In the genomic region with DNA sequence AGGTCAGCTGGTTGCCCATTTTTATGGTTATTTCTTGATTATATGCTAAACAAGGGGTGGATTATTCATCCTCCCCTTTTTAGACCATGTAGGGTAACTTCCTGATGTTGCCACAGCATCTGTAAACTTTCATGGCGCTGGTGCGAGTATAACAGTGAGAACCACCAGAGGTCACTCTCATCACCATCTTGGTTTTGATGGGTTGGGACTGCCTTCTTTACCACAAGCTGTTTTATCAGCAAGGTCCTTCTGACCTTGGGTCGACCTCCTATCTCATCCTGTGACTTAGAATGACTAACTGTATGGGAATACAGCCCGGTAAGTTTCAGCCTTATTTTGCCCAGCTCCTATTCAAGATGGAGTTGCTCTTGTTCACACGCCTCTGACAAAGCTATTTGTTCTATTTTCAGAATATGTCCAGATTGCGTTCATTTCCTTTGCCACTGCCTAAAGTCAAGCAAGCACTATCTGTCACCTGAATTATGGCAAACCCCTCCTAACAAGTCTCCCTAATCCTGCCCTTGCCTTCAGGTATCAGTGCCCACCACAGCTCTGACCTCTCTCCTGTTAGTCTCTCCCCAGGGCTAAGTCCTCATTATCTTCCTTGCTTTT, we compare ENCODE assay signal across 10 cellular contexts.
A peak's percentile ranks its signal among the peaks of the same experiment; 100 is the strongest.
DNase-seq lines count a peak whose midpoint lies in the region; ATAC-seq and TF ChIP-seq lines count a peak whose summit lies in the region.
"Had no signal": no experiment of that assay in that cellular context is flagged by ENCODE, and none has a peak within 500 bp of the region (broad histone marks: within the 10 kb centered on the region; RNA-seq: fewer than 3 reads in every experiment).

No MANE protein-coding gene starts in this region.

- H3K4me3 Mint-ChIP-seq in mesothelial cell of epicardium = no peak overlapping the region
- H3K4me3 Mint-ChIP-seq: central memory CD8-positive, alpha-beta T cell had no signal

- no peaks in the 10 kb centered on the region for H3K27me3 Mint-ChIP-seq in mesothelial cell of epicardium (ENCODE audit: low read depth)
- H3K27me3 Mint-ChIP-seq: central memory CD8-positive, alpha-beta T cell had no signal

- H3K36me3 Mint-ChIP-seq in mesothelial cell of epicardium = no peaks in the 10 kb centered on the region

- peak; percentile 66 for TF ChIP-seq CTCF in C4-2B (conservative IDR thresholded peaks at IDR 0.05)
- peak; percentile 55 for TF ChIP-seq CTCF in WERI-Rb-1 (IDR thresholded peaks at IDR 0.05; ENCODE audit: low read depth, low read length)
- peak in 2 of 6 experiments; percentile 4 to 25 for TF ChIP-seq CTCF in thyroid gland (IDR thresholded peaks at IDR 0.05)
- TF ChIP-seq CTCF in GM13976 (IDR thresholded peaks at IDR 0.05; ENCODE audit: borderline replicate concordance, control extremely low read depth, extremely low read depth, insufficient read depth, missing control alignments) = no peak
- no peak for TF ChIP-seq CTCF in mesothelial cell of epicardium (IDR thresholded peaks at IDR 0.05; ENCODE audit: unreplicated experiment)

- H3K36me3 ChIP-seq in WERI-Rb-1 (no peaks in the 10 kb centered on the region), thyroid gland (no peaks in the 10 kb centered on the region)

- DNase-seq in WERI-Rb-1 (peak; percentile 22), islet precursor cell (peak; percentile 75), thyroid gland (no peak), GM13976 (ENCODE audit: low spot score) (no peak), Kasumi-1 (lab: John Stamatoyannopoulos, UW) (no peak), mesothelial cell of epicardium (ENCODE audit: low spot score in 2 of 2, unreplicated experiment in 2 of 2) (no peak)
- DNase-seq: activated CD4-positive, alpha-beta T cell treated with anti-CD3 and anti-CD28 coated beads for 48 hours had no signal

- peak; percentile 58 for ATAC-seq in HG02938 (IDR thresholded peaks at IDR 0.05; ENCODE audit: unreplicated experiment)

- H3K4me1 ChIP-seq in thyroid gland = no peaks in the 10 kb centered on the region

- H3K9me3 ChIP-seq in WERI-Rb-1 (ENCODE audit: severe bottlenecking) = no peaks in the 10 kb centered on the region
- H3K9me3 ChIP-seq in thyroid gland = no peaks in the 10 kb centered on the region

- H3K27me3 ChIP-seq in WERI-Rb-1 (ENCODE audit: insufficient read depth, low read depth, severe bottlenecking) = no peaks in the 10 kb centered on the region
- H3K27me3 ChIP-seq in thyroid gland = no peaks in the 10 kb centered on the region

- peaks cover 4% of the 10 kb centered on the region for H3K9me3 Mint-ChIP-seq in mesothelial cell of epicardium

- H3K4me1 Mint-ChIP-seq in mesothelial cell of epicardium = no peaks in the 10 kb centered on the region
- H3K4me1 Mint-ChIP-seq: central memory CD8-positive, alpha-beta T cell had no signal

- H3K4me3 ChIP-seq in WERI-Rb-1 (ENCODE audit: low read depth, low read length) (no peak overlapping the region), thyroid gland (replicated peaks in 1 of 3) (no peak overlapping the region)

- no peak overlapping the region for H3K27ac Mint-ChIP-seq in mesothelial cell of epicardium

- in situ Hi-C loops in GM13976 (cut with MboI; ENCODE audit: low sequenced_read_pairs, unreplicated experiment) = no loop called here

- intact Hi-C loops in thyroid gland (cut with DNase I) = no loop called here

- H3K27ac ChIP-seq in C4-2B (no peak overlapping the region), WERI-Rb-1 (no peak overlapping the region), thyroid gland (no peak overlapping the region)

- TF ChIP-seq POLR2A in thyroid gland (IDR thresholded peaks at IDR 0.05) = no peak

- 71 to 72% methylated on average over 6 of the region's 6 CpGs for WGBS in thyroid gland, 2 donors

Comparison
In these comparisons a context has a peak if more than half of its experiments do, and no peak if none do; other contexts are left out.
1. CTCF ChIP-seq: peak in C4-2B (single experiment) and WERI-Rb-1 (single experiment); none in GM13976 (single experiment) and mesothelial cell of epicardium (single experiment).
2. DNase-seq: peak in WERI-Rb-1 (single experiment) and islet precursor cell (single experiment); none in thyroid gland (0 of 2), GM13976 (single experiment), Kasumi-1 (0 of 2) and mesothelial cell of epicardium (0 of 2).